1 cellular context compared by ENCODE assay signal in genomic region chr6:36623547-36624459, GRCh38.
TF ChIP-seq lines count a peak whose summit lies in the region.

No MANE protein-coding gene starts in this region.

TF ChIP-seq in WTC11, 78 proteins besides CTCF, POLR2A, EP300 and RAD21 (continued from another document):
- no peak for TF ChIP-seq ZNF281 (CRISPR knock-in tag; IDR thresholded peaks at IDR 0.05)
- TF ChIP-seq SP1 (CRISPR knock-in tag; conservative IDR thresholded peaks at IDR 0.05) = no peak
TF ChIP-seq in WTC11: peak in this region for 0.
